In genomic region chr4:141346144-141346543, GRCh38 we compare ENCODE assay signal across 8 cellular contexts.
DNase-seq lines count a peak whose midpoint lies in the region; ATAC-seq and TF ChIP-seq lines count a peak whose summit lies in the region.

No MANE protein-coding gene starts in this region.

- ATAC-seq in GM21737 (IDR thresholded peaks at IDR 0.05; ENCODE audit: unreplicated experiment) (no peak), GM21526 (IDR thresholded peaks at IDR 0.05; ENCODE audit: low FRiP score, unreplicated experiment) (no peak)

- H3K4me1 ChIP-seq in right atrium auricular region = no peaks in the 10 kb centered on the region

- no peaks in the 10 kb centered on the region for H3K36me3 Mint-ChIP-seq in type B pancreatic cell

- H3K9me3 Mint-ChIP-seq in type B pancreatic cell = no peaks in the 10 kb centered on the region

- no peak overlapping the region for H3K27ac ChIP-seq in right atrium auricular region

- H3K4me3 ChIP-seq in WI38 (ENCODE audit: low read depth, low read length) (no peak overlapping the region), right atrium auricular region (no peak overlapping the region)

- H3K36me3 ChIP-seq in right atrium auricular region = no peaks in the 10 kb centered on the region

- TF ChIP-seq CTCF in WI38 (IDR thresholded peaks at IDR 0.05; ENCODE audit: low read depth, low read length) (peak; percentile 34), right atrium auricular region (IDR thresholded peaks at IDR 0.05) (peak; percentile 38 to 69), type B pancreatic cell (conservative IDR thresholded peaks at IDR 0.05) (peak; percentile 68)

- DNase-seq in NOMO-1 treated with DMSO at 0.1 percent for 48 hours (lab: John Stamatoyannopoulos, UW; ENCODE audit: unreplicated experiment) = peak; percentile 21
- DNase-seq in NOMO-1 treated with dmso at 0.1 percent for 144 hours (lab: John Stamatoyannopoulos, UW; ENCODE audit: unreplicated experiment) = no peak
- peak; percentile 54 for DNase-seq in M059J (ENCODE audit: low read depth)
- DNase-seq in right atrium auricular region (ENCODE audit: low spot score) = no peak
- DNase-seq in type B pancreatic cell (ENCODE audit: extremely low spot score, unreplicated experiment) = no peak

- peaks cover 6% of the 10 kb centered on the region for H3K27me3 Mint-ChIP-seq in type B pancreatic cell

- H3K27me3 ChIP-seq in right atrium auricular region = no peaks in the 10 kb centered on the region

- no peaks in the 10 kb centered on the region for H3K9me3 ChIP-seq in right atrium auricular region

- no peaks in the 10 kb centered on the region for H3K4me1 Mint-ChIP-seq in type B pancreatic cell (ENCODE audit: unreplicated experiment)

- no peak overlapping the region for H3K27ac Mint-ChIP-seq in type B pancreatic cell

- H3K4me3 Mint-ChIP-seq in type B pancreatic cell = no peak overlapping the region

Comparison
In these comparisons a context has a peak if more than half of its experiments do, and no peak if none do; other contexts are left out.
1. DNase-seq: peak in NOMO-1 treated with DMSO at 0.1 percent for 48 hours (single experiment) and M059J (single experiment); none in NOMO-1 treated with dmso at 0.1 percent for 144 hours (single experiment), right atrium auricular region (single experiment) and type B pancreatic cell (single experiment).
2. Peak in every context shown above with its lines, with median percentiles within 50 percentile points of each other: CTCF ChIP-seq.